2 cellular contexts compared by ENCODE assay signal in genomic region chr4:119173729-119174361, GRCh38. TPM values are rescaled to one million over a fixed set of nuclear protein-coding genes. Genes with fewer than 3 reads are reported as not detected.
"Had no signal": no experiment of that assay in that cellular context is flagged by ENCODE, and none has a peak within 500 bp of the region (broad histone marks: within the 10 kb centered on the region; RNA-seq: fewer than 3 reads in every experiment).

No MANE protein-coding gene starts in this region.

RNA-seq across cellular contexts. Expression of gene MYOZ2, which starts 38.2 kb away (rescaled TPM):
- total RNA-seq: suprapubic skin, thyroid gland had no signal
